17 cellular contexts compared by ENCODE assay signal in the genomic region with DNA sequence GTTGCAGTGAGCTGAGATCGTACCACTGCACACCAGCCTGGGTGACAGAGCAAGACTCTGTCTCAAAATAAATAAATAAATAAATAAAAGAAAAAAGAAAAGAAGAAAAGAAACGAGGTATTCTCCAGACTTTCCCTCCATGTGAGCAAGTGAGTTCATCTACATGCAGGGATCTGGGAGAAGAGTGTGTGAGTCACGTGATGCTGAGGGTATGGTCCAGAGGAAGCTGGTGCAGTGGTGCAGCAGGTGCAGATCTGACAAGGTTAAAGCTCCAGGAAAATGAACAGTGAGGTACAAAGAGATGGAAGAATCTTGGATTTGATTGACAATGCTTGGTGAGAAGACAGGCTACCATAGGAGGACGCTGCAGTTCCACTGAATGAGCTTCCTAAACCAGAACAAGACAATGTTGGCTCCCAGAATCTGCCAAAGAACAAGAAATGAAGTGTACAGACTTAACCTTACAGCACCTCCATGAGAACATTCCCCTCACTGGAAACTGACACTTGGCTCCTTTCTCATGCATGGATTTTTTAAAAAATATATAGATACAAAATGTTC.
DNase-seq lines count a peak whose midpoint lies in the region; ATAC-seq, FAIRE-seq and TF ChIP-seq lines count a peak whose summit lies in the region.
"Had no signal": no experiment of that assay in that cellular context is flagged by ENCODE, and none has a peak within 500 bp of the region (broad histone marks: within the 10 kb centered on the region; RNA-seq: fewer than 3 reads in every experiment).

No MANE protein-coding gene starts in this region.

- H3K9me3 Mint-ChIP-seq in naive thymus-derived CD4-positive, alpha-beta T cell, result peaks cover 0 to 23% (median 0%) of the 10 kb centered on the region in 11 donors

- H3K27ac Mint-ChIP-seq in naive thymus-derived CD4-positive, alpha-beta T cell, result no peak overlapping the region

- H4K20me1 ChIP-seq in HepG2 (ENCODE audit: insufficient read depth, low read length), result no peaks in the 10 kb centered on the region

- no peak for TF ChIP-seq POLR2A in HepG2 (IDR thresholded peaks at IDR 0.05; ENCODE audit: insufficient read depth in 1 of 2, low read depth in 2 of 2, low read length in 2 of 2)
- TF ChIP-seq POLR2A in right lobe of liver (IDR thresholded peaks at IDR 0.05), result no peak

- in situ Hi-C loops in HepG2 (cut with HindIII; ENCODE audit: extremely low pct_ligation_motif_present, low pct_unique_long_range_greater_than_20kb) (no loop called here), Panc1 (cut with HindIII; ENCODE audit: low pct_unique_long_range_greater_than_20kb, low sequenced_read_pairs) (no loop called here)

- H3K9ac ChIP-seq in HepG2 (ENCODE audit: insufficient read depth, low read depth, low read length), result no peak overlapping the region

- no peaks in the 10 kb centered on the region for H3K36me3 ChIP-seq in HepG2 (replicated peaks in 1 of 2; ENCODE audit: control insufficient read depth in 1 of 2, insufficient read depth in 2 of 2, low read length in 2 of 2)
- no peaks in the 10 kb centered on the region for H3K36me3 ChIP-seq in right lobe of liver
- H3K36me3 ChIP-seq in Panc1 (ENCODE audit: control insufficient read depth, insufficient read depth, low read length), result no peaks in the 10 kb centered on the region
- H3K36me3 ChIP-seq in naive thymus-derived CD4-positive, alpha-beta T cell (ENCODE audit: control insufficient read depth in 2 of 3, insufficient read depth in 3 of 3, low read length in 3 of 3), result no peaks in the 10 kb centered on the region
- H3K36me3 ChIP-seq: SJCRH30 had no signal

- peaks cover 0 to 9% (median 0%) of the 10 kb centered on the region in 5 donors for H3K27me3 Mint-ChIP-seq in naive thymus-derived CD4-positive, alpha-beta T cell

- FAIRE-seq in HepG2 (lab: Jason Lieb, UNC), result no peak
- FAIRE-seq: A204.1 had no signal

- H3K9me3 ChIP-seq in HepG2 (ENCODE audit: low read length) (no peaks in the 10 kb centered on the region), right lobe of liver (no peaks in the 10 kb centered on the region), Panc1 (ENCODE audit: control insufficient read depth, insufficient read depth, low read depth, low read length) (no peaks in the 10 kb centered on the region)
- no peaks in the 10 kb centered on the region for H3K9me3 ChIP-seq in naive thymus-derived CD4-positive, alpha-beta T cell (ENCODE audit: control insufficient read depth in 2 of 3, low read length in 3 of 3)
- H3K9me3 ChIP-seq: SJCRH30 had no signal

- no peaks in the 10 kb centered on the region for H3K4me1 Mint-ChIP-seq in naive thymus-derived CD4-positive, alpha-beta T cell

- H3K79me2 ChIP-seq in HepG2 (ENCODE audit: insufficient read depth, low read length), result no peaks in the 10 kb centered on the region

- TF ChIP-seq EP300 in HepG2 (IDR thresholded peaks at IDR 0.05; ENCODE audit: low read depth in 2 of 2, low read length in 2 of 2) (no peak), HepG2 (CRISPR knock-in tag; IDR thresholded peaks at IDR 0.05; ENCODE audit: borderline replicate concordance) (no peak)

- CTCF ChIA-PET in HepG2 (lab: Yijun Ruan, JAX; ENCODE audit: low intra/inter-chr PET ratio, low total read pairs) (no interaction called here), Panc1 (lab: Charles Lee) (no interaction called here)
- CTCF ChIA-PET in naive thymus-derived CD4-positive, alpha-beta T cell (lab: Charles Lee), result no interaction called here

- BruUV-seq in HepG2 (replicated peaks; lab: Mats Ljungman, UMichigan) (no TSS peak), Panc1 (replicated peaks; lab: Mats Ljungman, UMichigan) (no TSS peak)

- H3K4me1 ChIP-seq in HepG2 (ENCODE audit: insufficient read depth, low read length) (no peaks in the 10 kb centered on the region), right lobe of liver (no peaks in the 10 kb centered on the region), Panc1 (ENCODE audit: control insufficient read depth, insufficient read depth, low read length) (no peaks in the 10 kb centered on the region)
- H3K4me1 ChIP-seq in naive thymus-derived CD4-positive, alpha-beta T cell (ENCODE audit: control insufficient read depth in 2 of 2, insufficient read depth in 2 of 2, low read length in 2 of 2), result no peaks in the 10 kb centered on the region
- H3K4me1 ChIP-seq: SJCRH30 had no signal

- no peak overlapping the region for H2AFZ ChIP-seq in HepG2 (ENCODE audit: low read length)

- no peak overlapping the region for H3K4me3 Mint-ChIP-seq in naive thymus-derived CD4-positive, alpha-beta T cell

- intact Hi-C loops in HepG2 (cut with micrococcal nuclease; ENCODE audit: unreplicated experiment) (no loop called here), right lobe of liver (cut with DNase I) (no loop called here), Panc1 (cut with micrococcal nuclease; ENCODE audit: unreplicated experiment) (no loop called here), Right ventricle myocardium inferior (cut with DNase I) (no loop called here)
- intact Hi-C loops in naive thymus-derived CD4-positive, alpha-beta T cell (cut with micrococcal nuclease), result no loop called here

- ATAC-seq in HepG2 (no peak), right lobe of liver (no peak), Panc1 (no peak), Right ventricle myocardium inferior (no peak)
- no peak for ATAC-seq in naive thymus-derived CD4-positive, alpha-beta T cell

- TF ChIP-seq RAD21 in HepG2 (CRISPR knock-in tag; IDR thresholded peaks at IDR 0.05), result no peak

- TF ChIP-seq CTCF in HepG2 (CRISPR knock-in tag; IDR thresholded peaks at IDR 0.05), result peak; percentile 26; the same call in 1 of the 2 replicates
- no peak for TF ChIP-seq CTCF in right lobe of liver (IDR thresholded peaks at IDR 0.05)
- TF ChIP-seq CTCF in Panc1 (IDR thresholded peaks at IDR 0.05), result peak; percentile 23; the same call in 1 of the 2 replicates

- H3K27ac ChIP-seq in HepG2 (ENCODE audit: extremely low read length, insufficient read depth, low read length), result no peak overlapping the region
- H3K27ac ChIP-seq in right lobe of liver, result no peak overlapping the region
- no peak overlapping the region for H3K27ac ChIP-seq in Panc1 (ENCODE audit: low read length)
- H3K27ac ChIP-seq in naive thymus-derived CD4-positive, alpha-beta T cell (ENCODE audit: low read depth, low read length), result no peak overlapping the region
- H3K27ac ChIP-seq: SJCRH30 had no signal

- WGBS in HepG2 (ENCODE audit: low lambda C conversion rate), result 2% methylated on average over 4 of the region's 4 CpGs
- 46% methylated on average over 4 of the region's 4 CpGs for WGBS in right lobe of liver (ENCODE audit: insufficient coverage, low coverage, low lambda C conversion rate, missing lambda C conversion rate)

- H3K27me3 ChIP-seq in HepG2 (ENCODE audit: control insufficient read depth in 1 of 2, insufficient read depth in 2 of 2, low read length in 2 of 2) (no peaks in the 10 kb centered on the region), right lobe of liver (no peaks in the 10 kb centered on the region), Panc1 (ENCODE audit: control insufficient read depth, insufficient read depth, low read length) (no peaks in the 10 kb centered on the region)
- H3K27me3 ChIP-seq in naive thymus-derived CD4-positive, alpha-beta T cell (ENCODE audit: control insufficient read depth in 2 of 2, insufficient read depth in 2 of 2, low read length in 2 of 2), result no peaks in the 10 kb centered on the region
- H3K27me3 ChIP-seq: SJCRH30 had no signal

- DNase-seq in HepG2 (ENCODE audit: low spot score), result no peak
- DNase-seq in right lobe of liver, result no peak
- DNase-seq in Panc1 (ENCODE audit: low read depth, low spot score), result no peak
- peak; percentile 8 for DNase-seq in cerebellar cortex (ENCODE audit: low spot score)
- no peak for DNase-seq in NCI-H2227 (lab: John Stamatoyannopoulos, UW; ENCODE audit: unreplicated experiment)
- DNase-seq in naive thymus-derived CD4-positive, alpha-beta T cell, result no peak
- no peak for DNase-seq in AG20443 (ENCODE audit: low spot score)
- DNase-seq in Right ventricle myocardium inferior (ENCODE audit: missing footprints), result no peak
- DNase-seq: COR-L47, HCEC 1CT, MM.1S, NCI-H1105, NCI-H187 treated with DMSO at 0.1 percent for 48 hours, NCI-H446, NCI-H69, SJCRH30 had no signal

- H3K4me3 ChIP-seq in HepG2 (replicated peaks in 1 of 3; ENCODE audit: insufficient read depth in 1 of 3, low read depth in 2 of 3, low read length in 3 of 3), result no peak overlapping the region
- no peak overlapping the region for H3K4me3 ChIP-seq in right lobe of liver
- H3K4me3 ChIP-seq in Panc1 (ENCODE audit: low read depth in 2 of 2, low read length in 2 of 2), result no peak overlapping the region
- no peak overlapping the region for H3K4me3 ChIP-seq in naive thymus-derived CD4-positive, alpha-beta T cell (ENCODE audit: low read length)
- H3K4me3 ChIP-seq: SJCRH30 had no signal

- no peak overlapping the region for H3K4me2 ChIP-seq in HepG2 (ENCODE audit: low read depth, low read length)

- H3K36me3 Mint-ChIP-seq in naive thymus-derived CD4-positive, alpha-beta T cell, result no peaks in the 10 kb centered on the region

- POLR2A ChIA-PET in HepG2 (lab: Yijun Ruan, JAX), result no interaction called here
- POLR2A ChIA-PET in Panc1 (lab: Charles Lee), result no interaction called here
- POLR2A ChIA-PET in naive thymus-derived CD4-positive, alpha-beta T cell (lab: Charles Lee), result no interaction called here

TF ChIP-seq in HepG2, 621 proteins besides CTCF, POLR2A, EP300 and RAD21 (continues in another document):
- TF ChIP-seq STAG1 (CRISPR knock-in tag; IDR thresholded peaks at IDR 0.05), result peak; percentile 42
- TF ChIP-seq, protein P1, sequence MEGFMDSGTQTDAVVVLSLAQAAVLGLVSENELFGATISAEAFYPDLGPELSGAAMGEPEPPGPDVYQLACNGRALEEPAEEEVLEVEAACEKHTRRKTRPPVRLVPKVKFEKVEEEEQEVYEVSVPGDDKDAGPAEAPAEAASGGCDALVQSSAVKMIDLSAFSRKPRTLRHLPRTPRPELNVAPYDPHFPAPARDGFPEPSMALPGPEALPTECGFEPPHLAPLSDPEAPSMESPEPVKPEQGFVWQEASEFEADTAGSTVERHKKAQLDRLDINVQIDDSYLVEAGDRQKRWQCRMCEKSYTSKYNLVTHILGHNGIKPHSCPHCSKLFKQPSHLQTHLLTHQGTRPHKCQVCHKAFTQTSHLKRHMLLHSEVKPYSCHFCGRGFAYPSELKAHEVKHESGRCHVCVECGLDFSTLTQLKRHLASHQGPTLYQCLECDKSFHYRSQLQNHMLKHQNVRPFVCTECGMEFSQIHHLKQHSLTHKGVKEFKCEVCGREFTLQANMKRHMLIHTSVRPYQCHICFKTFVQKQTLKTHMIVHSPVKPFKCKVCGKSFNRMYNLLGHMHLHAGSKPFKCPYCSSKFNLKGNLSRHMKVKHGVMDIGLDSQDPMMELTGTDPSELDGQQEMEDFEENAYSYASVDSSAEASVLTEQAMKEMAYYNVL (CRISPR knock-in tag; IDR thresholded peaks at IDR 0.05; ENCODE audit: borderline replicate concordance), result no peak
- TF ChIP-seq RAD51 (IDR thresholded peaks at IDR 0.05; ENCODE audit: borderline replicate concordance), result peak; percentile 92

Comparison
In these comparisons a context has a peak if more than half of its experiments do, and no peak if none do; other contexts are left out.
1. CTCF ChIP-seq: peak in HepG2 (single experiment) and Panc1 (single experiment); none in right lobe of liver (0 of 4).